In genomic region chr1:19704247-19705113, GRCh38 we compare ENCODE assay signal across 8 cellular contexts.
DNase-seq lines count a peak whose midpoint lies in the region; ATAC-seq and TF ChIP-seq lines count a peak whose summit lies in the region.

No MANE protein-coding gene starts in this region.

- peak; percentile 96 for TF ChIP-seq CTCF in choroid plexus epithelial cell (conservative IDR thresholded peaks at IDR 0.05; ENCODE audit: low read depth, low read length)

- DNase-seq in SIG-M5 treated with dmso at 0.1 percent for 504 hours (lab: John Stamatoyannopoulos, UW; ENCODE audit: unreplicated experiment) = peak; percentile 12
- no peak for DNase-seq in SIG-M5 (lab: John Stamatoyannopoulos, UW)
- peak; percentile 37 for DNase-seq in NCI-H128 (lab: John Stamatoyannopoulos, UW; ENCODE audit: unreplicated experiment)
- DNase-seq in activated CD4-positive, CD25-positive, alpha-beta regulatory T cell treated with anti-CD3 and anti-CD28 coated beads, Interleukin-2, amount 50 U/mL, for 72 hours = peak; percentile 55
- peak; percentile 86 for DNase-seq in choroid plexus epithelial cell (ENCODE audit: low read depth)
- peak; percentile 67 for DNase-seq in kidney tubule cell (ENCODE audit: low spot score)
- peak; percentile 34 for DNase-seq in stimulated activated CD4-positive, alpha-beta T cell treated with anti-CD3 and anti-CD28 coated beads, Interleukin-2, amount 100 ng/mL, for 4 hours (ENCODE audit: low read depth)

- no peak overlapping the region for H3K4me3 ChIP-seq in choroid plexus epithelial cell (ENCODE audit: low read depth, low read length)

- no peak for ATAC-seq in HG03565 (IDR thresholded peaks at IDR 0.05; ENCODE audit: unreplicated experiment)
